7 cellular contexts compared by ENCODE assay signal in the genomic region with DNA sequence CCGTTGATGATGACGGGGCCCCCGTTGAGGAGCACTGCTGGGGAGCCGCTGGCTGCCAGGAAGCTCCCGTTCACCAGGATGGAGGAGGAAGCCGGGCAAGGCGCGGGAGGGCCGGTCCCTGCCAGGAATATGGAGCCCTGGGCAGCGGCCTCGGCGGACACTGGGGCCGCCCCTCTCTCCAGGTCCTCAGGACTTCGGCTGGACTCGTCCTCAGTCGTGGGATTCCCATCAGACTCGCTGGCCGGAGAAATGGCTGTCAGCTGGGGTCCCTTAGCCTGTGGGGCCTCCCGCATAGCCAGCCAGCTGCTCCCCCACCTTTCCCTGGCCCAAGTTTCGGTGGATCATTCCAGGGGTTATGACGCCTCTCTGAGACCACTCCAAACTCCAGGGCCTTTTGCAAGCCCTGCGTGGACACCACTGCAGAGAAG. TPM values are rescaled to one million over a fixed set of nuclear protein-coding genes. Genes with fewer than 3 reads are reported as not detected.
A peak's percentile ranks its signal among the peaks of the same experiment; 100 is the strongest.
DNase-seq lines count a peak whose midpoint lies in the region; ATAC-seq and TF ChIP-seq lines count a peak whose summit lies in the region.

No MANE protein-coding gene starts in this region.

- peak overlapping the region; percentile 91 to 95 for H3K9ac ChIP-seq in colonic mucosa (ENCODE audit: low read depth in 2 of 2, low read length in 2 of 2)

- no peak for TF ChIP-seq POLR2A in right lobe of liver (IDR thresholded peaks at IDR 0.05)
- no peak for TF ChIP-seq POLR2A in thyroid gland (IDR thresholded peaks at IDR 0.05)

- TF ChIP-seq CTCF in LNCaP clone FGC (IDR thresholded peaks at IDR 0.05; ENCODE audit: control insufficient read depth, extremely low read depth, insufficient read depth) (no peak), colonic mucosa (IDR thresholded peaks at IDR 0.05) (no peak), right lobe of liver (IDR thresholded peaks at IDR 0.05) (no peak), thyroid gland (IDR thresholded peaks at IDR 0.05) (no peak)

- peak overlapping the region; percentile 97 for H3K27ac ChIP-seq in colonic mucosa
- H3K27ac ChIP-seq in right lobe of liver: peak overlapping the region; percentile 86 to 97 (median 92)
- peak overlapping the region; percentile 91 to 96 (median 95) for H3K27ac ChIP-seq in thyroid gland

- 28% methylated on average over 3 of the region's 22 CpGs for WGBS in right lobe of liver (ENCODE audit: insufficient coverage, low coverage, low lambda C conversion rate, missing lambda C conversion rate)
- WGBS in thyroid gland, 2 donors: 15 to 24% methylated on average over 6 to 11 of the region's 22 CpGs

- H3K9me3 ChIP-seq in colonic mucosa (no peaks in the 10 kb centered on the region), right lobe of liver (no peaks in the 10 kb centered on the region), thyroid gland (no peaks in the 10 kb centered on the region)

- peak overlapping the region; percentile 71 for H3K4me3 ChIP-seq in LNCaP clone FGC (ENCODE audit: low read depth, low read length)
- H3K4me3 ChIP-seq in colonic mucosa: peak overlapping the region; percentile 77
- H3K4me3 ChIP-seq in right lobe of liver: peak overlapping the region; percentile 76 to 91 (median 80)
- H3K4me3 ChIP-seq in thyroid gland (replicated peaks in 1 of 3): peak overlapping the region; percentile 15 to 93 (median 59)

- ATAC-seq in right lobe of liver (no peak), HG02885 (IDR thresholded peaks at IDR 0.05; ENCODE audit: poor library complexity, unreplicated experiment) (no peak)

- H3K4me1 ChIP-seq in colonic mucosa (peaks cover 8% of the 10 kb centered on the region), right lobe of liver (peaks cover 0 to 18% (median 6%) of the 10 kb centered on the region in 4 donors), thyroid gland (peaks cover 33 to 43% of the 10 kb centered on the region in 2 donors)

- H3K36me3 ChIP-seq in colonic mucosa (no peaks in the 10 kb centered on the region), right lobe of liver (no peaks in the 10 kb centered on the region), thyroid gland (peaks cover 0 to 3% of the 10 kb centered on the region in 2 donors)

- no peak for DNase-seq in LNCaP clone FGC (ENCODE audit: low read depth)
- no peak for DNase-seq in colonic mucosa
- no peak for DNase-seq in right lobe of liver
- peak in 1 of 2 donors; percentile 46 for DNase-seq in thyroid gland
- DNase-seq in Ammon's horn (ENCODE audit: low spot score): no peak
- no peak for DNase-seq in activated gamma-delta T cell (lab: John Stamatoyannopoulos, UW)

- intact Hi-C loops in colonic mucosa (cut with DNase I): loop anchor here (5.0 kb wide), 2 partner anchors 50 to 75 kb away; a partner anchor contains a TSS
- intact Hi-C loops in right lobe of liver (cut with DNase I): no loop called here
- intact Hi-C loops in thyroid gland (cut with DNase I): loop anchor here (10.0 kb wide), 1 partner anchor 52 kb away; no protein-coding TSS in a partner anchor

- H3K27me3 ChIP-seq in colonic mucosa (no peaks in the 10 kb centered on the region), right lobe of liver (no peaks in the 10 kb centered on the region), thyroid gland (no peaks in the 10 kb centered on the region)

RNA-seq across cellular contexts. Expression of a gene that starts 2.1 kb away (rescaled TPM):
- 10 to 100 TPM; 11.0 to 15.8 TPM for total RNA-seq in colonic mucosa
- total RNA-seq in right lobe of liver: 10 to 100 TPM in 3 of 6 experiments, 1 to 10 TPM in 3; 7.8 to 11.6 (median 9.5) TPM
- 10 to 100 TPM; 18.3 to 33.0 (median 23.3) TPM for total RNA-seq in thyroid gland

RNA-seq across cellular contexts. Expression of a gene that starts 15.4 kb away (rescaled TPM):
- 10 to 100 TPM; 30.6 to 36.0 TPM for total RNA-seq in colonic mucosa
- 10 to 100 TPM in 1 of 6 experiments, 1 to 10 TPM in 5; 4.3 to 14.9 (median 8.7) TPM for total RNA-seq in right lobe of liver
- total RNA-seq in thyroid gland: 10 to 100 TPM; 18.9 to 32.6 (median 26.3) TPM

RNA-seq across cellular contexts. Expression of a gene that starts 25.7 kb away (rescaled TPM):
- total RNA-seq in colonic mucosa: 10 to 100 TPM; 29.1 to 43.6 TPM
- 10 to 100 TPM in 4 of 6 experiments, 1 to 10 TPM in 2; 8.3 to 14.3 (median 11.9) TPM for total RNA-seq in right lobe of liver
- total RNA-seq in thyroid gland: 10 to 100 TPM; 38.2 to 69.7 (median 48.3) TPM

RNA-seq across cellular contexts. Expression of a gene that starts 33.7 kb away (rescaled TPM):
- total RNA-seq in colonic mucosa (not detected), right lobe of liver (under 1 TPM in 1 of 6 experiments, not detected in 5; 0.24 TPM), thyroid gland (not detected)

RNA-seq across cellular contexts. Expression of a gene that starts 36.2 kb away (rescaled TPM):
- total RNA-seq in colonic mucosa: 10 to 100 TPM; 28.3 to 28.8 TPM
- total RNA-seq in right lobe of liver: 10 to 100 TPM in 1 of 6 experiments, 1 to 10 TPM in 5; 5.6 to 12.4 (median 7.4) TPM
- 10 to 100 TPM; 13.7 to 22.3 (median 17.4) TPM for total RNA-seq in thyroid gland

Comparison
In these comparisons a context has a peak if more than half of its experiments do, and no peak if none do; other contexts are left out.
1. intact Hi-C loops: an anchor here in colonic mucosa (5.0 kb wide) and thyroid gland (10.0 kb wide); none called in right lobe of liver.